Comparison of ENCODE assay signal across 22 cellular contexts in the genomic region with DNA sequence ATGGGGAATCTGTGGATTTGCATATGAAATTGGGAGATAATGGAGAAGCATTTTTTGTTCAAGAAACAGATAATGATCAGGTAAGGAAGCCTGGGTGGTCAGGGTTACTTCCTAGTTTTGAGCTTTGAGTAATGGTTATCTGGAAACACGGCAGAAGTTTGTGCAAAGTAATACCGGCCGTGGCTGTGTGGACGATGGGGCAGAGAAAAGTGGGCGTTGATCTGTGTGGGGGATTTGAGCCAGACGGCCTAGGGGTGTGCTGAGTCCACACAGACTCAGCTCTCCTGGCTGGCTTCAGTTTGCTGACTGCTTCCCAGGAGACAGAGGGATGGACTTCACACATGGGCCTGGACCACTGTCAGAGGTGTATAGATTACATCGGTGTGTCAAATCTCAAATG.
"Had no signal": no experiment of that assay in that cellular context is flagged by ENCODE, and none has a peak within 500 bp of the region (broad histone marks: within the 10 kb centered on the region; RNA-seq: fewer than 3 reads in every experiment).

No MANE protein-coding gene starts in this region.

- ATAC-seq: activated CD8-positive, alpha-beta T cell treated with anti-CD3 and anti-CD28 coated beads, Interleukin-2, amount 10 ng/mL, durations not matched to agents 7 days and 5 days; activated T-helper 17 cell treated with anti-CD3 and anti-CD28 coated beads, Interleukin-2, amount 50 U/mL, for 72 hours; gastroesophageal sphincter; left colon; sciatic nerve had no signal

- H3K4me1 ChIP-seq: testis, vagina had no signal

- H3K27ac ChIP-seq: cardiac muscle cell, gastroesophageal sphincter, testis, vagina had no signal

- H3K4me3 Mint-ChIP-seq: activated CD8-positive, alpha-beta T cell treated with anti-CD3 and anti-CD28 coated beads, Interleukin-2, amount 10 ng/mL, durations not matched to agents 7 days and 5 days; activated T-helper 17 cell treated with anti-CD3 and anti-CD28 coated beads, Interleukin-2, amount 50 U/mL, for 72 hours; endodermal cell; neural crest cell had no signal

- DNase-seq: activated CD4-positive, alpha-beta T cell treated with anti-CD3 and anti-CD28 coated beads, Interleukin-2, amount 50 U/mL, for 1 hour; activated CD8-positive, alpha-beta T cell treated with anti-CD3 and anti-CD28 coated beads, Interleukin-2, amount 10 ng/mL, durations not matched to agents 7 days and 5 days; activated naive CD4-positive, alpha-beta T cell treated with Interleukin-2 at 50 U/mL for 16 hours; cortex of kidney; endodermal cell; islet precursor cell; left colon; naive B cell; posterior cingulate gyrus; small intestine; stimulated activated CD4-positive, alpha-beta T cell treated with anti-CD3 and anti-CD28 coated beads, Interleukin-2, amount 100 ng/mL, for 48 hours; stimulated activated CD8-positive, alpha-beta memory T cell treated with anti-CD3 and anti-CD28 coated beads, Interleukin-4, amount 100 ng/mL, for 48 hours; stimulated activated naive CD4-positive, alpha-beta T cell; T-helper 9 cell; testis; trophoblast cell had no signal

- H3K4me1 Mint-ChIP-seq: neural crest cell had no signal

- H3K27ac Mint-ChIP-seq: activated CD8-positive, alpha-beta T cell treated with anti-CD3 and anti-CD28 coated beads, Interleukin-2, amount 10 ng/mL, durations not matched to agents 7 days and 5 days; activated T-helper 17 cell treated with anti-CD3 and anti-CD28 coated beads, Interleukin-2, amount 50 U/mL, for 72 hours; endodermal cell; naive B cell had no signal

- H3K4me3 ChIP-seq: cardiac muscle cell, gastroesophageal sphincter, testis, vagina had no signal

- FAIRE-seq: small intestine had no signal

- H3K9me3 Mint-ChIP-seq: activated T-helper 17 cell treated with anti-CD3 and anti-CD28 coated beads, Interleukin-2, amount 50 U/mL, for 72 hours; endodermal cell; neural crest cell had no signal

- H3K27me3 ChIP-seq: cardiac muscle cell, gastroesophageal sphincter, testis, vagina had no signal

- H3K9me3 ChIP-seq: gastroesophageal sphincter, testis, vagina had no signal
